Comparison of ENCODE assay signal across 12 cellular contexts in genomic region chrX:57596109-57596870, GRCh38. TPM values are rescaled to one million over a fixed set of nuclear protein-coding genes. Genes with fewer than 3 reads are reported as not detected.
DNase-seq lines count a peak whose midpoint lies in the region; ATAC-seq and TF ChIP-seq lines count a peak whose summit lies in the region.
"Had no signal": no experiment of that assay in that cellular context is flagged by ENCODE, and none has a peak within 500 bp of the region (broad histone marks: within the 10 kb centered on the region; RNA-seq: fewer than 3 reads in every experiment).

No MANE protein-coding gene starts in this region.

- no peak for ATAC-seq in RWPE2 (ENCODE audit: low read depth)
- no peak for ATAC-seq in GM21529 (IDR thresholded peaks at IDR 0.05; ENCODE audit: unreplicated experiment)

- TF ChIP-seq CTCF in RWPE2 (IDR thresholded peaks at IDR 0.05; ENCODE audit: poor library complexity, severe bottlenecking) (no peak), epithelial cell of proximal tubule (conservative IDR thresholded peaks at IDR 0.05; ENCODE audit: low read depth, low read length) (no peak), osteoblast (IDR thresholded peaks at IDR 0.05; ENCODE audit: extremely low read depth, low read depth, low read length) (no peak)

- H3K4me3 ChIP-seq in RWPE2 (ENCODE audit: severe bottlenecking) (peak overlapping the region; percentile 16), epithelial cell of proximal tubule (ENCODE audit: low read depth, low read length) (peak overlapping the region; percentile 0), osteoblast (ENCODE audit: insufficient read depth, low read length) (peak overlapping the region; percentile 34)
- H3K4me3 ChIP-seq: cardiac muscle cell had no signal

- no peaks in the 10 kb centered on the region for H4K20me1 ChIP-seq in osteoblast (ENCODE audit: insufficient read depth, low read length)

- peak overlapping the region; percentile 58 for H3K4me2 ChIP-seq in osteoblast (ENCODE audit: insufficient read depth, low read length)

- H3K27me3 ChIP-seq in RWPE2 (ENCODE audit: insufficient read depth, poor library complexity, severe bottlenecking) (no peaks in the 10 kb centered on the region), osteoblast (ENCODE audit: insufficient read depth, low read length) (no peaks in the 10 kb centered on the region)
- H3K27me3 ChIP-seq: cardiac muscle cell had no signal

- peaks cover 21% of the 10 kb centered on the region for H3K79me2 ChIP-seq in osteoblast (ENCODE audit: insufficient read depth, low read length)

- H3K4me1 ChIP-seq in RWPE2 (ENCODE audit: insufficient read depth, poor library complexity, severe bottlenecking) = peaks cover 15% of the 10 kb centered on the region
- H3K4me1 ChIP-seq in osteoblast (ENCODE audit: insufficient read depth, low read length) = peaks cover 29% of the 10 kb centered on the region

- H3K27ac ChIP-seq in RWPE2 (ENCODE audit: poor library complexity, severe bottlenecking) (peak overlapping the region; percentile 88), osteoblast (ENCODE audit: low read depth, low read length) (no peak overlapping the region)
- H3K27ac ChIP-seq: cardiac muscle cell had no signal

- POLR2A ChIA-PET in HEK293T (lab: Yijun Ruan, JAX) = no interaction called here

- H3K36me3 ChIP-seq in RWPE2 (ENCODE audit: low read depth) = peaks cover 16% of the 10 kb centered on the region
- no peaks in the 10 kb centered on the region for H3K36me3 ChIP-seq in osteoblast (ENCODE audit: insufficient read depth, low read length)
- H3K36me3 ChIP-seq: cardiac muscle cell had no signal

- no peaks in the 10 kb centered on the region for H3K9me3 ChIP-seq in RWPE2 (ENCODE audit: severe bottlenecking)
- no peaks in the 10 kb centered on the region for H3K9me3 ChIP-seq in osteoblast (ENCODE audit: low read depth, low read length)

- DNase-seq in ELR (ENCODE audit: low read depth) (peak; percentile 12), RWPE2 (ENCODE audit: low spot score) (no peak), epithelial cell of proximal tubule (ENCODE audit: low read depth) (no peak), osteoblast (ENCODE audit: insufficient read length, low spot score, missing footprints) (peak; percentile 54), HEK293T (ENCODE audit: extremely low spot score) (no peak), NAMALWA (ENCODE audit: low spot score) (no peak), DMS79 (lab: John Stamatoyannopoulos, UW) (no peak)
- DNase-seq: NCI-H1092; stimulated activated CD8-positive, alpha-beta memory T cell treated with anti-CD3 and anti-CD28 coated beads, Interleukin-4, amount 100 ng/mL, for 48 hours; T1000 had no signal

- H2AFZ ChIP-seq in osteoblast (ENCODE audit: low read length) = no peak overlapping the region

- CTCF ChIA-PET in HEK293T (lab: Yijun Ruan, JAX) = no interaction called here

TF ChIP-seq in HEK293T, 16 proteins besides CTCF, POLR2A, EP300 and RAD21:
- TF ChIP-seq LEF1 (IDR thresholded peaks at IDR 0.05; ENCODE audit: borderline replicate concordance) (no peak), TARDBP (IDR thresholded peaks at IDR 0.05) (no peak), FOXM1 (IDR thresholded peaks at IDR 0.05; ENCODE audit: borderline replicate concordance) (no peak), HDGF (IDR thresholded peaks at IDR 0.05; ENCODE audit: borderline replicate concordance) (no peak), SUZ12 (IDR thresholded peaks at IDR 0.05) (no peak), NFRKB (IDR thresholded peaks at IDR 0.05) (no peak), ZNF384 (IDR thresholded peaks at IDR 0.05) (no peak)
- TF ChIP-seq, protein P1, sequence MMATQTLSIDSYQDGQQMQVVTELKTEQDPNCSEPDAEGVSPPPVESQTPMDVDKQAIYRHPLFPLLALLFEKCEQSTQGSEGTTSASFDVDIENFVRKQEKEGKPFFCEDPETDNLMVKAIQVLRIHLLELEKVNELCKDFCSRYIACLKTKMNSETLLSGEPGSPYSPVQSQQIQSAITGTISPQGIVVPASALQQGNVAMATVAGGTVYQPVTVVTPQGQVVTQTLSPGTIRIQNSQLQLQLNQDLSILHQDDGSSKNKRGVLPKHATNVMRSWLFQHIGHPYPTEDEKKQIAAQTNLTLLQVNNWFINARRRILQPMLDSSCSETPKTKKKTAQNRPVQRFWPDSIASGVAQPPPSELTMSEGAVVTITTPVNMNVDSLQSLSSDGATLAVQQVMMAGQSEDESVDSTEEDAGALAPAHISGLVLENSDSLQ (IDR thresholded peaks at IDR 0.05) = no peak

RNA-seq across cellular contexts. Expression of gene ZXDB, which starts 4.5 kb away (rescaled TPM):
- total RNA-seq in epithelial cell of proximal tubule (5.1 and 5.2 TPM in 2 replicates), osteoblast (11.5 and 12.3 TPM in 2 replicates)

Comparison
In these comparisons a context has a peak if more than half of its experiments do, and no peak if none do; other contexts are left out.
1. DNase-seq: peak in ELR (single experiment) and osteoblast (single experiment); none in RWPE2 (single experiment), epithelial cell of proximal tubule (single experiment), HEK293T (single experiment), NAMALWA (single experiment) and DMS79 (single experiment).
2. Peak in every context shown above with its lines, with median percentiles within 50 percentile points of each other: H3K4me3 ChIP-seq.